In the genomic region with DNA sequence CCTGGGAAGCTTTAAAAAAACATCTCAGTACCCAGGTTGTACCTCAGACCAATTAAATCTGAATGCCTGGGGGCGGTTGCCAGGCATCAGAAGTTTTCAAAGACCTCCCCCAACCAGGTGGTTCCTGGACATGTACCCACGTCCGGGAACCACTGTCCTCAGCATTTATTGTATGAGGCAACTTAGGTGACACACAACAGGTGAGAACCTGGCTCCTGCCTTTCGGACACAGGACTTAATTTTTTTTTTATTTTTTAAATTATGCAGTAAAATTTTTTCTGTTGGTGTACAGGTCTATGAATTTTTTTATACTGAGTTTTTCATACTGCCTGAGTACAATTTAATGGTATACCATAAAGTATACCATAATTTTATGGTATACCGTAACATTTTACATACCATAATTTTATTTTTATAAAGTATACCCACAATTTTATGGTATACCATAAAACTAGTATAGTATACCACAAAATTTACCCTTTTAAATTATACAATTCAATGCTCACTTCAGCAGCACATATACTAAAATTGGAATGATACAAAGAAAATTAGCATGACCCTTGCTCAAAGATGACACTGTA, we compare ENCODE assay signal across 25 cellular contexts. TPM values are rescaled to one million over a fixed set of nuclear protein-coding genes. Genes with fewer than 3 reads are reported as not detected.
DNase-seq lines count a peak whose midpoint lies in the region; ATAC-seq and TF ChIP-seq lines count a peak whose summit lies in the region.
"Had no signal": no experiment of that assay in that cellular context is flagged by ENCODE, and none has a peak within 500 bp of the region (broad histone marks: within the 10 kb centered on the region; RNA-seq: fewer than 3 reads in every experiment).

No MANE protein-coding gene starts in this region.

- 0 out of 2 replicates have a peak overlapping the region, but pooled peaks have one; percentile 63 for H3K14ac ChIP-seq in IMR-90 (replicated peaks; ENCODE audit: low read depth, low read length)

- no peaks in the 10 kb centered on the region for H3K36me3 Mint-ChIP-seq in endodermal cell (ENCODE audit: low read depth)
- H3K36me3 Mint-ChIP-seq: brain; stimulated activated naive B cell treated with anti-CD40 and anti-IgM and Interleukin-4, amounts not matched to agents 10 μg/mL and 1 μg/mL and 100 μg/mL, for 72 hours had no signal

- H2BK120ac ChIP-seq in IMR-90 (ENCODE audit: low read depth, low read length) = peak overlapping the region; percentile 79; the same call in 1 of the 2 replicates

- H3K27ac ChIP-seq in IMR-90 (ENCODE audit: insufficient read depth, low read length) (no peak overlapping the region), endodermal cell (ENCODE audit: low read depth, low read length) (no peak overlapping the region), liver (ENCODE audit: low read depth in 1 of 2, low read length in 2 of 2) (peak overlapping the region; percentile 86 to 87), prostate gland (peak overlapping the region in 1 of 2 donors; percentile 64), tibial artery (no peak overlapping the region)
- H3K27ac ChIP-seq: C4-2B, HL-60, PC-9, SJCRH30 had no signal

- H3K23ac ChIP-seq in IMR-90 (ENCODE audit: low read depth, low read length) = peak overlapping the region; percentile 56; the same call in 1 of the 2 replicates

- TF ChIP-seq CTCF in IMR-90 (conservative IDR thresholded peaks at IDR 0.05; ENCODE audit: low read depth, low read length) = no peak
- no peak for TF ChIP-seq CTCF in endodermal cell (conservative IDR thresholded peaks at IDR 0.05)
- no peak for TF ChIP-seq CTCF in liver (IDR thresholded peaks at IDR 0.05; ENCODE audit: low read depth, low read length, missing input control)
- TF ChIP-seq CTCF in prostate gland (IDR thresholded peaks at IDR 0.05) = no peak
- TF ChIP-seq CTCF in tibial artery (IDR thresholded peaks at IDR 0.05) = no peak

- peak overlapping the region; percentile 76 for H2AK9ac ChIP-seq in IMR-90 (replicated peaks; ENCODE audit: low read depth, low read length, poor library complexity)

- 83% methylated on average over 1 of the region's 5 CpGs; no CpG with 5 or more reads in 1 of the 2 experiments for WGBS in IMR-90 (ENCODE audit: extremely low coverage in 2 of 2, insufficient read length in 1 of 2), 2 experiments
- WGBS in endodermal cell (ENCODE audit: insufficient coverage in 1 of 2, insufficient read length in 1 of 2), 2 experiments = 84 to 100% methylated on average over 1 to 3 of the region's 5 CpGs
- 47% methylated on average over 5 of the region's 5 CpGs for WGBS in liver
- 39% methylated on average over 5 of the region's 5 CpGs for WGBS in prostate gland

- in situ Hi-C loops in IMR-90 (cut with MboI; ENCODE audit: low sequenced_read_pairs) = no loop called here

- no peak overlapping the region for H3K18ac ChIP-seq in IMR-90 (ENCODE audit: low read depth, low read length)

- BruUV-seq in IMR-90 (replicated peaks; lab: Mats Ljungman, UMichigan) = no TSS peak

- H4K20me1 ChIP-seq in IMR-90 (ENCODE audit: insufficient read depth, low read length) = no peaks in the 10 kb centered on the region

- H3K4ac ChIP-seq in IMR-90 (ENCODE audit: low read depth, low read length) = peak overlapping the region; percentile 26

- no peaks in the 10 kb centered on the region for H3K27me3 Mint-ChIP-seq in endodermal cell (ENCODE audit: insufficient read depth)

- H3K4me3 ChIP-seq in IMR-90 (ENCODE audit: insufficient read depth, low read depth, low read length) (no peak overlapping the region), endodermal cell (ENCODE audit: low read length) (peak overlapping the region; percentile 35), liver (ENCODE audit: low read depth in 1 of 3, low read length in 3 of 3) (no peak overlapping the region), prostate gland (no peak overlapping the region), tibial artery (no peak overlapping the region)
- H3K4me3 ChIP-seq: lung, PC-9, SJCRH30 had no signal

- no peak for TF ChIP-seq RAD21 in IMR-90 (IDR thresholded peaks at IDR 0.05; ENCODE audit: low read length)
- TF ChIP-seq RAD21 in liver (IDR thresholded peaks at IDR 0.05) = peak in 1 of 2 donors; percentile 4

- POLR2A ChIA-PET in IMR-90 (lab: Charles Lee; ENCODE audit: unreplicated experiment) = no interaction called here

- DNase-seq in IMR-90 (no peak), endodermal cell (no peak), prostate gland (ENCODE audit: low spot score) (peak; percentile 82), NCI-H510A treated with DMSO at 0.1 percent for 48 hours (lab: John Stamatoyannopoulos, UW) (no peak), tibial artery (no peak)
- DNase-seq in NK-92 treated with Interleukin-12 subunit alpha and Interleukin-12 subunit beta, amount 100 ng/mL, for 24 hours (lab: John Stamatoyannopoulos, UW) = no peak
- DNase-seq: activated CD4-positive, CD25-positive, alpha-beta regulatory T cell treated with anti-CD3 and anti-CD28 coated beads, Interleukin-2, amount 50 U/mL, for 72 hours; activated T-cell treated with anti-CD3 and anti-CD28 coated beads, Interleukin-2, amount 50 U/mL, for 1 hour; foreskin melanocyte; hippocampal formation; NCI-H1092; NCI-H2029 treated with DMSO at 0.1 percent for 48 hours; NCI-H226; nucleus accumbens; PC-9; SJCRH30; stimulated activated CD4-positive, alpha-beta T cell treated with anti-CD3 and anti-CD28 coated beads, Interleukin-4, amount 100 ng/mL, for 24 hours; stimulated activated naive B cell treated with anti-CD40 and anti-IgM and Interleukin-4, amounts not matched to agents 10 μg/mL and 1 μg/mL and 100 μg/mL, for 72 hours had no signal

- peaks cover 16% of the 10 kb centered on the region for H3K4me1 Mint-ChIP-seq in endodermal cell
- H3K4me1 Mint-ChIP-seq: stimulated activated naive B cell treated with anti-CD40 and anti-IgM and Interleukin-4, amounts not matched to agents 10 μg/mL and 1 μg/mL and 100 μg/mL, for 72 hours had no signal

- ATAC-seq in IMR-90 (ENCODE audit: low read depth) (no peak), GM18907 (IDR thresholded peaks at IDR 0.05; ENCODE audit: unreplicated experiment) (no peak)
- ATAC-seq: HCT116; stimulated activated naive B cell treated with anti-CD40 and anti-IgM and Interleukin-4, amounts not matched to agents 10 μg/mL and 1 μg/mL and 100 μg/mL, for 72 hours had no signal

- no peak overlapping the region for H4K8ac ChIP-seq in IMR-90 (ENCODE audit: low read depth in 2 of 2, low read length in 2 of 2)

- H2BK5ac ChIP-seq in IMR-90 (ENCODE audit: low read depth, low read length, poor library complexity, severe bottlenecking) = no peak overlapping the region

- intact Hi-C loops in IMR-90 (cut with micrococcal nuclease) (no loop called here), prostate gland (cut with DNase I) (no loop called here), tibial artery (cut with DNase I; ENCODE audit: low total_unique reads) (no loop called here)

- no peak overlapping the region for H3K9ac ChIP-seq in IMR-90 (ENCODE audit: low read depth, low read length)
- no peak overlapping the region for H3K9ac ChIP-seq in endodermal cell (ENCODE audit: extremely low read depth, low read length, poor library complexity, severe bottlenecking)
- H3K9ac ChIP-seq in liver (ENCODE audit: low read depth in 1 of 2, low read length in 2 of 2) = peak overlapping the region in 1 of 2 donors; percentile 49

- dilution Hi-C loops in IMR-90 (cut with HindIII; ENCODE audit: low sequenced_read_pairs, unreplicated experiment) = no loop called here

- H3K79me1 ChIP-seq in IMR-90 (ENCODE audit: low read depth in 1 of 2, low read length in 2 of 2) = no peaks in the 10 kb centered on the region

- no peak overlapping the region for H2AK5ac ChIP-seq in IMR-90 (ENCODE audit: low read depth, low read length)

- no peak overlapping the region for H3K4me3 Mint-ChIP-seq in endodermal cell
- H3K4me3 Mint-ChIP-seq: brain; stimulated activated naive B cell treated with anti-CD40 and anti-IgM and Interleukin-4, amounts not matched to agents 10 μg/mL and 1 μg/mL and 100 μg/mL, for 72 hours had no signal

- H3K36me3 ChIP-seq in IMR-90 (ENCODE audit: control insufficient read depth, insufficient read depth, low read length) = no peaks in the 10 kb centered on the region
- H3K36me3 ChIP-seq in endodermal cell (ENCODE audit: control insufficient read depth, insufficient read depth, low read length) = no peaks in the 10 kb centered on the region
- no peaks in the 10 kb centered on the region for H3K36me3 ChIP-seq in liver (ENCODE audit: control insufficient read depth in 4 of 4, insufficient read depth in 3 of 4, low read depth in 1 of 4, low read length in 3 of 4)
- no peaks in the 10 kb centered on the region for H3K36me3 ChIP-seq in prostate gland
- H3K36me3 ChIP-seq in tibial artery = no peaks in the 10 kb centered on the region
- H3K36me3 ChIP-seq: SJCRH30 had no signal

- H3K9me3 Mint-ChIP-seq in endodermal cell = peaks cover 9% of the 10 kb centered on the region
- H3K9me3 Mint-ChIP-seq: stimulated activated naive B cell treated with anti-CD40 and anti-IgM and Interleukin-4, amounts not matched to agents 10 μg/mL and 1 μg/mL and 100 μg/mL, for 72 hours had no signal

- no peak overlapping the region for H4K5ac ChIP-seq in IMR-90 (ENCODE audit: low read depth, low read length)

- H2BK15ac ChIP-seq in IMR-90 (ENCODE audit: low read depth, low read length) = peak overlapping the region; percentile 6; the same call in 1 of the 3 replicates

- H3K56ac ChIP-seq in IMR-90 (ENCODE audit: extremely low read depth, insufficient read depth, low read length) = no peak overlapping the region

- peak overlapping the region; percentile 73 for H2AFZ ChIP-seq in IMR-90 (replicated peaks; ENCODE audit: low read length, poor library complexity)
- H2AFZ ChIP-seq: PC-9 had no signal

- peaks cover 9% of the 10 kb centered on the region; the same call in 1 of the 2 replicates for H3K9me1 ChIP-seq in IMR-90 (ENCODE audit: insufficient read depth, low read length)

- H3K4me1 ChIP-seq in IMR-90 (ENCODE audit: control insufficient read depth, insufficient read depth, low read length) = peaks cover 5% of the 10 kb centered on the region
- H3K4me1 ChIP-seq in endodermal cell (ENCODE audit: control insufficient read depth, insufficient read depth, low read length) = peaks cover 11% of the 10 kb centered on the region
- peaks cover 2 to 28% (median 17%) of the 10 kb centered on the region in 4 donors for H3K4me1 ChIP-seq in liver (ENCODE audit: control insufficient read depth in 4 of 4, insufficient read depth in 4 of 4, low read length in 3 of 4)
- no peaks in the 10 kb centered on the region for H3K4me1 ChIP-seq in prostate gland (replicated peaks)
- peaks cover 0 to 14% (median 9%) of the 10 kb centered on the region in 4 donors for H3K4me1 ChIP-seq in tibial artery
- H3K4me1 ChIP-seq: SJCRH30 had no signal

- H3K27ac Mint-ChIP-seq in endodermal cell = peak overlapping the region; percentile 45
- H3K27ac Mint-ChIP-seq: stimulated activated naive B cell treated with anti-CD40 and anti-IgM and Interleukin-4, amounts not matched to agents 10 μg/mL and 1 μg/mL and 100 μg/mL, for 72 hours had no signal

- no peak overlapping the region for H4K91ac ChIP-seq in IMR-90 (ENCODE audit: insufficient read depth, low read depth, low read length)

- no peak overlapping the region for H3K4me2 ChIP-seq in IMR-90 (ENCODE audit: low read depth, low read length)
- H3K4me2 ChIP-seq: PC-9 had no signal

- TF ChIP-seq POLR2A in IMR-90 (IDR thresholded peaks at IDR 0.05; ENCODE audit: low read depth, low read length) = no peak
- no peak for TF ChIP-seq POLR2A in prostate gland (IDR thresholded peaks at IDR 0.05)

- H3K27me3 ChIP-seq in IMR-90 (ENCODE audit: control insufficient read depth, insufficient read depth, low read length) (no peaks in the 10 kb centered on the region; the same call in none of the 2 replicates), endodermal cell (ENCODE audit: control insufficient read depth, insufficient read depth, low read length, poor library complexity, severe bottlenecking) (no peaks in the 10 kb centered on the region), liver (ENCODE audit: control insufficient read depth in 4 of 4, insufficient read depth in 4 of 4, low read length in 3 of 4) (no peaks in the 10 kb centered on the region), prostate gland (replicated peaks; ENCODE audit: insufficient read depth) (no peaks in the 10 kb centered on the region), tibial artery (no peaks in the 10 kb centered on the region)
- H3K27me3 ChIP-seq: SJCRH30 had no signal

- H3K9me3 ChIP-seq in IMR-90 (ENCODE audit: control insufficient read depth, insufficient read depth, low read length) (no peaks in the 10 kb centered on the region), endodermal cell (ENCODE audit: control insufficient read depth, low read length) (peaks cover 8% of the 10 kb centered on the region), liver (ENCODE audit: control insufficient read depth in 4 of 4, low read length in 3 of 4) (no peaks in the 10 kb centered on the region), prostate gland (no peaks in the 10 kb centered on the region), tibial artery (no peaks in the 10 kb centered on the region)
- H3K9me3 ChIP-seq: SJCRH30 had no signal

- CTCF ChIA-PET in IMR-90 (lab: Yijun Ruan, JAX) = no interaction called here

- 0 out of 2 replicates have a peak overlapping the region, but pooled peaks have one; percentile 83 for H2BK20ac ChIP-seq in IMR-90 (ENCODE audit: low read depth, low read length)

RNA-seq across cellular contexts. Expression of a gene that starts 38.7 kb away (rescaled TPM):
- total RNA-seq in IMR-90 (2012; rRNA removed) (50.0 TPM in 2 replicates), endodermal cell (10 to 100 TPM; 53.3 to 57.1 TPM), liver (10 to 100 TPM; 19.2 to 19.6 TPM), prostate gland (10 to 100 TPM; 35.7 to 52.9 TPM)
- polyA plus RNA-seq in IMR-90 (2012; rRNA removed) (21.8 and 22.6 TPM in 2 replicates), liver (10 to 100 TPM; 10.9 to 21.3 TPM)
- polyA plus RNA-seq in IMR-90 (2012; cell fraction: cytosol; rRNA removed) = 8.8 and 12.4 TPM in 2 replicates
- polyA plus RNA-seq in IMR-90 (2012; cell fraction: nucleus; rRNA removed; ENCODE audit: low replicate concordance) = 14.1 and 32.4 TPM in 2 replicates
- 33.7 TPM for polyA plus RNA-seq in endodermal cell (2013, experiment 1 of 2)
- polyA plus RNA-seq in endodermal cell (2013, experiment 2 of 2) = 32.4 TPM

RNA-seq across cellular contexts. Expression of a gene that starts 46.3 kb away (rescaled TPM):
- 12.5 and 12.8 TPM in 2 replicates for total RNA-seq in IMR-90 (2012; rRNA removed)
- 25.5 and 30.7 TPM in 2 replicates for polyA plus RNA-seq in IMR-90 (2012; rRNA removed)
- polyA plus RNA-seq in IMR-90 (2012; cell fraction: cytosol; rRNA removed) = 25.6 and 28.6 TPM in 2 replicates
- polyA plus RNA-seq in IMR-90 (2012; cell fraction: nucleus; rRNA removed; ENCODE audit: low replicate concordance) = 8.6 and 16.0 TPM in 2 replicates
- total RNA-seq in endodermal cell = 100 to 1,000 TPM; 129 to 142 TPM
- 47.0 TPM for polyA plus RNA-seq in endodermal cell (2013, experiment 1 of 2)
- polyA plus RNA-seq in endodermal cell (2013, experiment 2 of 2) = 62.6 TPM
- 10 to 100 TPM; 13.6 to 15.3 TPM for total RNA-seq in liver
- polyA plus RNA-seq in liver = 10 to 100 TPM; 19.9 to 39.2 TPM
- total RNA-seq in prostate gland = 10 to 100 TPM in 1 of 2 donors, 1 to 10 TPM in 1; 4.8 to 17.2 TPM

Comparison
In these comparisons a context has a peak if more than half of its experiments do, and no peak if none do; other contexts are left out.
1. H3K27ac ChIP-seq: peak in liver (2 of 2); none in IMR-90 (single experiment), endodermal cell (single experiment) and tibial artery (0 of 2).